In the genomic region with DNA sequence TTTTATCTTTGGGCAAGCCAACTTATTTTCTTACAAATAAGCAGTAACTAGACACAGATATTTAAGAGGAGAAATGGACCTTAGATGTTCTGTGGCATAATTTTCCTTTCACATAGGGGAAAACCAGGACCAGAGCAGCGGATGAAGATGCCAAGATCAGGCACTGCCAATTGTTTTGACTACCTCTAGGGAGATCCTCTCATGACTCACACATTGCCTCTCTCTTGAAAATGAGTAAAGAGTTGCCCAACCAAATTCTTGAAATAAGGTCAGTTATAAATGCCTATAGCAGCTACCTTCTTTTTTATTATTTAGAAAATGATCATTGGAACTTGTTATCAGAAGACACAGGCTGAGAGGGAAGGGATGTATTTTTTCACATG, we compare ENCODE assay signal across 11 cellular contexts.
DNase-seq lines count a peak whose midpoint lies in the region; ATAC-seq and TF ChIP-seq lines count a peak whose summit lies in the region.
"Had no signal": no experiment of that assay in that cellular context is flagged by ENCODE, and none has a peak within 500 bp of the region (broad histone marks: within the 10 kb centered on the region; RNA-seq: fewer than 3 reads in every experiment).

No MANE protein-coding gene starts in this region.

- H3K27ac ChIP-seq in SK-N-SH (ENCODE audit: low read depth in 2 of 2, low read length in 1 of 2) (no peak overlapping the region), RWPE2 (ENCODE audit: poor library complexity, severe bottlenecking) (peak overlapping the region; percentile 18), esophagus muscularis mucosa (replicated peaks in 1 of 4) (no peak overlapping the region)
- no peak overlapping the region for H3K27ac ChIP-seq in CD4-positive, alpha-beta memory T cell (ENCODE audit: low read depth, low read length)

- no peak for TF ChIP-seq EP300 in SK-N-SH (IDR thresholded peaks at IDR 0.05; ENCODE audit: borderline replicate concordance in 1 of 2, low read depth in 1 of 2, low read length in 1 of 2)
- no peak for TF ChIP-seq EP300 in esophagus muscularis mucosa (IDR thresholded peaks at IDR 0.05)

- H3K4me3 ChIP-seq in SK-N-SH (ENCODE audit: low read depth in 2 of 2, low read length in 1 of 2) = no peak overlapping the region
- no peak overlapping the region for H3K4me3 ChIP-seq in RWPE2 (ENCODE audit: severe bottlenecking)
- H3K4me3 ChIP-seq in foreskin fibroblast (ENCODE audit: low read depth in 1 of 2, low read length in 2 of 2) = no peak overlapping the region
- H3K4me3 ChIP-seq in CD4-positive, alpha-beta memory T cell (ENCODE audit: low read length in 2 of 2) = no peak overlapping the region
- H3K4me3 ChIP-seq in esophagus muscularis mucosa = no peak overlapping the region

- no peak for ATAC-seq in SK-N-SH treated with all-trans-retinoic acid at 6 μM for 48 hours
- ATAC-seq in RWPE2 (ENCODE audit: low read depth) = peak; percentile 96
- ATAC-seq: naive thymus-derived CD4-positive, alpha-beta T cell had no signal

- no peaks in the 10 kb centered on the region for H3F3A ChIP-seq in SK-N-SH (replicated peaks; ENCODE audit: insufficient read depth)

- no peaks in the 10 kb centered on the region for H3K27me3 Mint-ChIP-seq in stimulated activated naive CD8-positive, alpha-beta T cell treated with anti-CD3 and anti-CD28 coated beads, Interleukin-15, Interleukin-2, amounts not matched to agents 100 ng/mL and 50 ng/mL, for 24 hours
- H3K27me3 Mint-ChIP-seq in CD4-positive, alpha-beta memory T cell = peaks cover 0 to 2% of the 10 kb centered on the region in 2 donors
- H3K27me3 Mint-ChIP-seq: activated naive CD8-positive, alpha-beta T cell treated with anti-CD3 and anti-CD28 coated beads, Interleukin-2, amount 10 ng/mL, durations not matched to agents 7 days and 5 days had no signal

- H3K4me1 Mint-ChIP-seq in stimulated activated naive CD8-positive, alpha-beta T cell treated with anti-CD3 and anti-CD28 coated beads, Interleukin-15, Interleukin-2, amounts not matched to agents 100 ng/mL and 50 ng/mL, for 24 hours (ENCODE audit: low read depth) = peaks cover 80% of the 10 kb centered on the region
- H3K4me1 Mint-ChIP-seq in CD4-positive, alpha-beta memory T cell = peaks cover 10 to 25% (median 15%) of the 10 kb centered on the region in 4 donors

- 17% methylated on average over 1 of the region's 1 CpG for WGBS in SK-N-SH (ENCODE audit: low lambda C conversion rate)
- WGBS in esophagus muscularis mucosa = 47% methylated on average over 1 of the region's 1 CpG

- TF ChIP-seq CTCF in SK-N-SH (IDR thresholded peaks at IDR 0.05) (no peak), RWPE2 (IDR thresholded peaks at IDR 0.05; ENCODE audit: poor library complexity, severe bottlenecking) (no peak), foreskin fibroblast (IDR thresholded peaks at IDR 0.05; ENCODE audit: low read depth, low read length) (no peak), esophagus muscularis mucosa (IDR thresholded peaks at IDR 0.05) (no peak)

- H3K9me3 Mint-ChIP-seq in stimulated activated naive CD8-positive, alpha-beta T cell treated with anti-CD3 and anti-CD28 coated beads, Interleukin-15, Interleukin-2, amounts not matched to agents 100 ng/mL and 50 ng/mL, for 24 hours = peaks cover 14% of the 10 kb centered on the region
- peaks cover 0 to 2% (median 0%) of the 10 kb centered on the region in 8 donors for H3K9me3 Mint-ChIP-seq in CD4-positive, alpha-beta memory T cell

- no peaks in the 10 kb centered on the region for H3K36me3 ChIP-seq in SK-N-SH (replicated peaks in 1 of 2; ENCODE audit: control insufficient read depth in 1 of 2, insufficient read depth in 2 of 2, low read length in 1 of 2)
- no peaks in the 10 kb centered on the region for H3K36me3 ChIP-seq in RWPE2 (ENCODE audit: low read depth)
- H3K36me3 ChIP-seq in CD4-positive, alpha-beta memory T cell (ENCODE audit: insufficient read depth, low read length) = no peaks in the 10 kb centered on the region
- no peaks in the 10 kb centered on the region for H3K36me3 ChIP-seq in esophagus muscularis mucosa

- CTCF ChIA-PET in SK-N-SH (lab: Yijun Ruan, JAX) = no interaction called here
- CTCF ChIA-PET in CD4-positive, alpha-beta memory T cell (lab: Charles Lee; ENCODE audit: partially characterized antibody) = no interaction called here

- no peak overlapping the region for H3K9ac ChIP-seq in SK-N-SH

- H3K27ac Mint-ChIP-seq in stimulated activated naive CD8-positive, alpha-beta T cell treated with anti-CD3 and anti-CD28 coated beads, Interleukin-15, Interleukin-2, amounts not matched to agents 100 ng/mL and 50 ng/mL, for 24 hours = peak overlapping the region; percentile 53
- no peak overlapping the region for H3K27ac Mint-ChIP-seq in CD4-positive, alpha-beta memory T cell
- H3K27ac Mint-ChIP-seq: activated naive CD8-positive, alpha-beta T cell treated with anti-CD3 and anti-CD28 coated beads, Interleukin-2, amount 10 ng/mL, durations not matched to agents 7 days and 5 days; naive thymus-derived CD4-positive, alpha-beta T cell had no signal

- H2AFZ ChIP-seq in SK-N-SH (ENCODE audit: low read depth) = no peak overlapping the region

- H3K4me1 ChIP-seq in SK-N-SH (ENCODE audit: control insufficient read depth in 1 of 2, insufficient read depth in 2 of 2, low read depth in 1 of 2, low read length in 1 of 2) (no peaks in the 10 kb centered on the region), RWPE2 (ENCODE audit: insufficient read depth, poor library complexity, severe bottlenecking) (peaks cover 5% of the 10 kb centered on the region), esophagus muscularis mucosa (peaks cover 0 to 15% (median 0%) of the 10 kb centered on the region in 4 donors)
- H3K4me1 ChIP-seq in CD4-positive, alpha-beta memory T cell (ENCODE audit: insufficient read depth, low read length) = peaks cover 7% of the 10 kb centered on the region

- no peaks in the 10 kb centered on the region for H3K9me3 ChIP-seq in SK-N-SH
- no peaks in the 10 kb centered on the region for H3K9me3 ChIP-seq in RWPE2 (ENCODE audit: severe bottlenecking)
- no peaks in the 10 kb centered on the region for H3K9me3 ChIP-seq in CD4-positive, alpha-beta memory T cell (ENCODE audit: control insufficient read depth in 1 of 2, low read length in 2 of 2)
- no peaks in the 10 kb centered on the region for H3K9me3 ChIP-seq in esophagus muscularis mucosa

- no peaks in the 10 kb centered on the region for H3K79me2 ChIP-seq in SK-N-SH (ENCODE audit: insufficient read depth)

- POLR2A ChIA-PET in SK-N-SH (lab: Yijun Ruan, JAX) = no interaction called here
- POLR2A ChIA-PET in CD4-positive, alpha-beta memory T cell (lab: Charles Lee; ENCODE audit: partially characterized antibody) = no interaction called here

- no peak for TF ChIP-seq POLR2A in esophagus muscularis mucosa (IDR thresholded peaks at IDR 0.05; ENCODE audit: low read depth)

- peak overlapping the region; percentile 6 for H3K4me3 Mint-ChIP-seq in stimulated activated naive CD8-positive, alpha-beta T cell treated with anti-CD3 and anti-CD28 coated beads, Interleukin-15, Interleukin-2, amounts not matched to agents 100 ng/mL and 50 ng/mL, for 24 hours
- H3K4me3 Mint-ChIP-seq in CD4-positive, alpha-beta memory T cell = no peak overlapping the region
- H3K4me3 Mint-ChIP-seq: activated naive CD8-positive, alpha-beta T cell treated with anti-CD3 and anti-CD28 coated beads, Interleukin-2, amount 10 ng/mL, durations not matched to agents 7 days and 5 days; naive thymus-derived CD4-positive, alpha-beta T cell had no signal

- peaks cover 3% of the 10 kb centered on the region for H3K36me3 Mint-ChIP-seq in stimulated activated naive CD8-positive, alpha-beta T cell treated with anti-CD3 and anti-CD28 coated beads, Interleukin-15, Interleukin-2, amounts not matched to agents 100 ng/mL and 50 ng/mL, for 24 hours (ENCODE audit: low read depth)
- no peaks in the 10 kb centered on the region for H3K36me3 Mint-ChIP-seq in CD4-positive, alpha-beta memory T cell

- H3K4me2 ChIP-seq in SK-N-SH = no peak overlapping the region

- DNase-seq in SK-N-SH = no peak
- DNase-seq in RWPE2 (ENCODE audit: low spot score) = no peak
- peak; percentile 53 to 79 for DNase-seq in foreskin fibroblast
- no peak for DNase-seq in CD4-positive, alpha-beta memory T cell
- DNase-seq in COR-L47 (lab: John Stamatoyannopoulos, UW) = no peak
- DNase-seq in esophagus muscularis mucosa (ENCODE audit: extremely low spot score) = no peak
- DNase-seq: activated naive CD8-positive, alpha-beta T cell treated with anti-CD3 and anti-CD28 coated beads, Interleukin-2, amount 10 ng/mL, durations not matched to agents 7 days and 5 days; naive thymus-derived CD4-positive, alpha-beta T cell; stimulated activated CD4-positive, alpha-beta T cell treated with anti-CD3 and anti-CD28 coated beads, Interleukin-2, amount 100 ng/mL, for 48 hours had no signal

- H3K27me3 ChIP-seq in SK-N-SH (ENCODE audit: insufficient read depth) (no peaks in the 10 kb centered on the region), RWPE2 (ENCODE audit: insufficient read depth, poor library complexity, severe bottlenecking) (no peaks in the 10 kb centered on the region), esophagus muscularis mucosa (no peaks in the 10 kb centered on the region)
- no peaks in the 10 kb centered on the region for H3K27me3 ChIP-seq in CD4-positive, alpha-beta memory T cell (ENCODE audit: insufficient read depth, low read length)

- H3K9me2 ChIP-seq in SK-N-SH = no peaks in the 10 kb centered on the region

- intact Hi-C loops in CD4-positive, alpha-beta memory T cell (cut with micrococcal nuclease) = no loop called here
- intact Hi-C loops in esophagus muscularis mucosa (cut with DNase I) = no loop called here

- TF ChIP-seq RAD21 in SK-N-SH (IDR thresholded peaks at IDR 0.05; ENCODE audit: low read length) = no peak

- H4K20me1 ChIP-seq in SK-N-SH (ENCODE audit: insufficient read depth) = no peaks in the 10 kb centered on the region

TF ChIP-seq in SK-N-SH treated with all-trans-retinoic acid at 6 μM for 48 hours, 23 proteins besides CTCF, POLR2A, EP300 and RAD21:
- 0 out of 2 replicates have a peak, but pooled peaks have one; percentile 24 for TF ChIP-seq ISL1 (CRISPR knock-in tag; IDR thresholded peaks at IDR 0.05)
- TF ChIP-seq ZC3H10 (CRISPR knock-in tag; IDR thresholded peaks at IDR 0.05) = no peak
TF ChIP-seq in SK-N-SH treated with all-trans-retinoic acid at 6 μM for 48 hours: peak in this region for 1.

TF ChIP-seq in SK-N-SH, 30 proteins besides CTCF, POLR2A, EP300 and RAD21 (continues in another document):
- TF ChIP-seq MXI1 (IDR thresholded peaks at IDR 0.05; ENCODE audit: low read depth, low read length) (no peak), RFX5 (IDR thresholded peaks at IDR 0.05; ENCODE audit: low read length) (no peak), RCOR1 (IDR thresholded peaks at IDR 0.05; ENCODE audit: low read length) (no peak), EZH2phosphoT487 (IDR thresholded peaks at IDR 0.05; ENCODE audit: borderline replicate concordance, low read depth) (no peak), FOSL2 (IDR thresholded peaks at IDR 0.05; ENCODE audit: borderline replicate concordance, low read depth) (no peak), MAX (IDR thresholded peaks at IDR 0.05; ENCODE audit: low read depth) (no peak), GABPA (IDR thresholded peaks at IDR 0.05; ENCODE audit: low read depth) (no peak), POLR2AphosphoS5 (IDR thresholded peaks at IDR 0.05; ENCODE audit: low read depth, low read length) (no peak)

Comparison
In these comparisons a context has a peak if more than half of its experiments do, and no peak if none do; other contexts are left out.
1. DNase-seq: peak in foreskin fibroblast (2 of 2); none in SK-N-SH (single experiment), RWPE2 (single experiment), CD4-positive, alpha-beta memory T cell (0 of 5), COR-L47 (single experiment) and esophagus muscularis mucosa (single experiment).